2 cellular contexts compared by ENCODE assay signal in genomic region chr7:80472491-80473200, GRCh38.
TF ChIP-seq lines count a peak whose summit lies in the region.

No MANE protein-coding gene starts in this region.

TF ChIP-seq in IMR-90, 13 proteins besides CTCF, POLR2A, EP300 and RAD21:
- no peak for TF ChIP-seq RCOR1 (IDR thresholded peaks at IDR 0.05; ENCODE audit: insufficient replicate concordance, low read length)
- TF ChIP-seq SMC3 (IDR thresholded peaks at IDR 0.05; ENCODE audit: low read depth, low read length), result no peak
- no peak for TF ChIP-seq RFX5 (IDR thresholded peaks at IDR 0.05; ENCODE audit: low read depth, low read length)
- TF ChIP-seq BHLHE40 (IDR thresholded peaks at IDR 0.05; ENCODE audit: low read depth, low read length), result no peak
- no peak for TF ChIP-seq MXI1 (IDR thresholded peaks at IDR 0.05; ENCODE audit: borderline replicate concordance, low read depth, low read length)
- no peak for TF ChIP-seq CEBPB (IDR thresholded peaks at IDR 0.05; ENCODE audit: low read depth, low read length)
- no peak for TF ChIP-seq MAZ (IDR thresholded peaks at IDR 0.05; ENCODE audit: borderline replicate concordance, low read depth, low read length)
- no peak for TF ChIP-seq USF2 (IDR thresholded peaks at IDR 0.05; ENCODE audit: low read depth, low read length)
- no peak for TF ChIP-seq MAFK (IDR thresholded peaks at IDR 0.05; ENCODE audit: low read depth, low read length)
- TF ChIP-seq CHD1 (IDR thresholded peaks at IDR 0.05; ENCODE audit: low read depth, low read length), result no peak
- TF ChIP-seq FOS (IDR thresholded peaks at IDR 0.05; ENCODE audit: low read depth, low read length), result no peak
- TF ChIP-seq NFE2L2 (IDR thresholded peaks at IDR 0.05; ENCODE audit: low read depth, low read length), result no peak
- TF ChIP-seq ELK1 (IDR thresholded peaks at IDR 0.05; ENCODE audit: borderline replicate concordance, low read depth, low read length), result no peak
TF ChIP-seq in IMR-90: peak in this region for 0.

TF ChIP-seq in HEK293T, 16 proteins besides CTCF, POLR2A, EP300 and RAD21:
- TF ChIP-seq PKNOX1 (IDR thresholded peaks at IDR 0.05), result no peak
- TF ChIP-seq FOXM1 (IDR thresholded peaks at IDR 0.05; ENCODE audit: borderline replicate concordance), result no peak
- no peak for TF ChIP-seq BHLHE40 (IDR thresholded peaks at IDR 0.05; ENCODE audit: borderline replicate concordance)
- no peak for TF ChIP-seq L3MBTL2 (conservative IDR thresholded peaks at IDR 0.05)
- TF ChIP-seq FOXA1 (IDR thresholded peaks at IDR 0.05), result no peak
- no peak for TF ChIP-seq NFRKB (IDR thresholded peaks at IDR 0.05)
- TF ChIP-seq ELF4 (IDR thresholded peaks at IDR 0.05), result no peak
- TF ChIP-seq SP1 (IDR thresholded peaks at IDR 0.05), result no peak
- no peak for TF ChIP-seq TARDBP (IDR thresholded peaks at IDR 0.05)
- TF ChIP-seq ARNT (IDR thresholded peaks at IDR 0.05), result no peak
- no peak for TF ChIP-seq FOXK2 (IDR thresholded peaks at IDR 0.05)
- no peak for TF ChIP-seq SUZ12 (IDR thresholded peaks at IDR 0.05)
- no peak for TF ChIP-seq CTBP1 (IDR thresholded peaks at IDR 0.05; ENCODE audit: borderline replicate concordance)
- no peak for TF ChIP-seq LEF1 (IDR thresholded peaks at IDR 0.05; ENCODE audit: borderline replicate concordance)
- TF ChIP-seq ZNF384 (IDR thresholded peaks at IDR 0.05), result no peak
